8 cellular contexts compared by ENCODE assay signal in the genomic region with DNA sequence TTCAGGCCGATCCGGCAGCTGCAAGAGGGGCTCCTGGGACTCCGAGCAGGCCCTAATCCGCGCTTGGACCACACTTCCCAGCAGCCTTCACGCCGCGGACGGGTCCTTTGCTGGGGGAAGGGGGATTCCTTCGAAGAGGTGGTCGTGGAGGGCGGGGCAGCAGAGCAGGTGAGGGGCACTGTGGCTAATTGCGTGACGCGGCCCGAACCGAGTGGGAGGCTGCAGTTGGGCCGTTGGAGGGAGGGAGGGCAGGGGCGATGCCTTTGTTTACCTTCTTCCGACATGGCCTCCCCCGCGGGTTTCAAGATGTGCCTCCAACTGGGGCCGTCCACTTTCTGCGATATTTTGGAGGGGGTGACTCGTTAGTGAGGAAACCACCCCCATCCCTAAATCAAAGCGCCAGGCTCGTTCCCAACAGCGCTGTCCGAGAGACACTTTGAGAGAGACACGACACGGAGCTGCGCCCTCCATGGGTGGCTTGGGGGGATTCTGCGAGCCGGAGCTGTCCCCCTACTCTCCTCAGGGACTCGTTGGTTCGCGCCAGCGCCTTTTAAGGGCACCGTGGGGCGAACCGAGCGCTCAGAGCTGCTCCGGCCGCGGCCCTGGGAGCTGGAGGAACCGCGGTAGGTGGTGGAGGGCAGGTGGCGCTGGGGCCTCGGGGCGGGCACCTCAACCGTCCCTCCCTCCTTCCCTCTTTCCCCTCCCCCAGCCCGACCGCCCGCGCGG. TPM values are rescaled to one million over a fixed set of nuclear protein-coding genes. Genes with fewer than 3 reads are reported as not detected.
DNase-seq lines count a peak whose midpoint lies in the region; ATAC-seq and TF ChIP-seq lines count a peak whose summit lies in the region.

FAM53C (plus strand) TSS at position 582 of the 726 bp plus-strand sequence. CDS start 3,070 bp downstream, outside the sequence.

- peak within 1 kb of the TSS; percentile 98 to 100 (median 99) for H3K27ac ChIP-seq in right lobe of liver

- TF ChIP-seq POLR2A in right lobe of liver (IDR thresholded peaks at IDR 0.05), result peak; percentile 100

- DNase-seq in C1 segment of cervical spinal cord (lab: John Stamatoyannopoulos, UW) (peak; percentile 71 to 99 (median 96)), NCI-H748 treated with DMSO at 0.1 percent for 48 hours (lab: John Stamatoyannopoulos, UW) (peak; percentile 89), dermis blood vessel endothelial cell (peak; percentile 94), right lobe of liver (peak; percentile 94 to 96 (median 95))
- peak; percentile 93 for DNase-seq in activated CD4-positive, alpha-beta T cell treated with anti-CD3 and anti-CD28 coated beads, Interleukin-2, amount 50 U/mL, for 48 hours
- DNase-seq in stimulated activated CD4-positive, alpha-beta T cell treated with anti-CD3 and anti-CD28 coated beads, Interleukin-4, amount 100 ng/mL, for 24 hours, result peak; percentile 93

- intact Hi-C loops in right lobe of liver (cut with DNase I), result no loop called here

- WGBS in right lobe of liver (ENCODE audit: insufficient coverage, low coverage, low lambda C conversion rate, missing lambda C conversion rate), result 2% methylated on average over 8 of the region's 56 CpGs

- peaks cover 0 to 17% (median 3%) of the 10 kb centered on the region in 4 donors for H3K36me3 ChIP-seq in right lobe of liver

- peak within 1 kb of the TSS; percentile 68 to 84 (median 81) for H3K4me3 ChIP-seq in right lobe of liver

- peak in 2 of 4 donors; percentile 7 to 14 for TF ChIP-seq CTCF in right lobe of liver (IDR thresholded peaks at IDR 0.05)

- ATAC-seq in GM19328 (IDR thresholded peaks at IDR 0.05; ENCODE audit: unreplicated experiment) (peak; percentile 83), HG03469 (IDR thresholded peaks at IDR 0.05; ENCODE audit: unreplicated experiment) (peak; percentile 59), right lobe of liver (peak; percentile 91 to 97 (median 94))

- no peaks in the 10 kb centered on the region for H3K9me3 ChIP-seq in right lobe of liver

- H3K4me1 ChIP-seq in right lobe of liver, result peaks cover 0 to 13% (median 4%) of the 10 kb centered on the region in 4 donors

- no peaks in the 10 kb centered on the region for H3K27me3 ChIP-seq in right lobe of liver

RNA-seq across cellular contexts. Expression of gene FAM53C, which starts in this region (rescaled TPM):
- 28.6 and 34.3 TPM in 2 replicates for total RNA-seq in dermis blood vessel endothelial cell
- total RNA-seq in right lobe of liver, result 10 to 100 TPM in 2 of 6 experiments, 1 to 10 TPM in 4; 7.2 to 15.8 (median 8.7) TPM

Comparison
In these comparisons a context has a peak if more than half of its experiments do, and no peak if none do; other contexts are left out.
1. Peak in every context shown above with its lines: DNase-seq, ATAC-seq, H3K4me3 ChIP-seq and H3K27ac ChIP-seq.